Comparison of ENCODE assay signal across 35 cellular contexts in genomic region chr6:79775222-79775621, GRCh38.
"Had no signal": no experiment of that assay in that cellular context is flagged by ENCODE, and none has a peak within 500 bp of the region (broad histone marks: within the 10 kb centered on the region; RNA-seq: fewer than 3 reads in every experiment).

No MANE protein-coding gene starts in this region.

- H3K4me3 ChIP-seq: MG63 had no signal

- H3K4me2 ChIP-seq: KMS-11 had no signal

- H3K9ac ChIP-seq: KMS-11 had no signal

- H3K36me3 ChIP-seq: MG63 had no signal

- DNase-seq: Karpas-422, Kasumi-1, MG63, MM.1S, MV-4-11, NCI-H1048, NCI-H1092, NCI-H1092 treated with DMSO at 0.1 percent for 48 hours, NCI-H1105, NCI-H1105 treated with DMSO at 0.1 percent for 48 hours, NCI-H1417, NCI-H1417 treated with DMSO at 0.1 percent for 48 hours, NCI-H1436, NCI-H1436 treated with DMSO at 0.1 percent for 48 hours, NCI-H146, NCI-H1694, NCI-H1694 treated with DMSO at 0.1 percent for 48 hours, NCI-H187, NCI-H187 treated with DMSO at 0.1 percent for 48 hours, NCI-H1930, NCI-H2029, NCI-H2029 treated with DMSO at 0.1 percent for 48 hours, NCI-H2081, NCI-H2081 treated with DMSO at 0.1 percent for 48 hours, NCI-H2107, NCI-H2171, NCI-H2171 treated with DMSO at 0.1 percent for 48 hours, NCI-H2227 treated with DMSO at 0.1 percent for 48 hours, NCI-H226, NCI-H345, NCI-H446, NCI-H446 treated with DMSO at 0.1 percent for 48 hours, NCI-H510A, NCI-H510A treated with DMSO at 0.1 percent for 48 hours had no signal

- H3K27ac ChIP-seq: KMS-11 had no signal

- H3K9me3 ChIP-seq: MG63 had no signal

- H3K27me3 ChIP-seq: MG63 had no signal
